In the genomic region with DNA sequence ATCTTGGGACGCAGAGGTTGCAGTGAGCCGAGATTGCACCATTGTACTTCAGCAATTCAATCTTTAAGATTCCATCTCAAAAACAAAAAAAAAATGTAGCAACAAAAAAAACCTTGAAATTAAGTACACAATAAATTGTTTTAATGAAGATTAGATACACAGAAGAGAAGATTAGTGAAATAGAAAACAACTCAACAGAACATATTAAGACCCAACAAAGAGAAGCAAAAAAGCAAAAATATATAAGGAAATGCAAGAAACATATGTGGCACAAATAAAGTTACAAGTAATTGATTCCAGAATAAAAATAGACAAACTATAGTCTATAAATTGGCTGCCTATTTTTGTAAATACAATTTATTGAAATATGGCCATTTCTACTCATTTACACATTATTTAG, we compare ENCODE assay signal across 33 cellular contexts.
DNase-seq lines count a peak whose midpoint lies in the region; ATAC-seq and TF ChIP-seq lines count a peak whose summit lies in the region.
"Had no signal": no experiment of that assay in that cellular context is flagged by ENCODE, and none has a peak within 500 bp of the region (broad histone marks: within the 10 kb centered on the region; RNA-seq: fewer than 3 reads in every experiment).

No MANE protein-coding gene starts in this region.

- no peak for TF ChIP-seq RAD21 in SK-N-SH (IDR thresholded peaks at IDR 0.05; ENCODE audit: low read length)

- ATAC-seq in SK-N-SH treated with all-trans-retinoic acid at 6 μM for 48 hours: no peak
- ATAC-seq in activated T-cell treated with anti-CD3 and anti-CD28 coated beads, Interleukin-2, amount 50 U/mL, for 72 hours (replicated peaks in 1 of 2): no peak
- ATAC-seq: A549; CD8-positive, alpha-beta T cell had no signal

- POLR2A ChIA-PET in SK-N-SH (lab: Yijun Ruan, JAX): no interaction called here

- H3K4me3 ChIP-seq in SK-N-SH (ENCODE audit: low read depth in 2 of 2, low read length in 1 of 2): no peak overlapping the region
- no peak overlapping the region for H3K4me3 ChIP-seq in Karpas-422 (ENCODE audit: low read length)
- H3K4me3 ChIP-seq: A549; BLaER1; BLaER1 treated with 17β-estradiol and CSF1 and Interleukin-3, amounts not matched to agents 10 nM and 100 nM had no signal

- H3K9me3 ChIP-seq in SK-N-SH (no peaks in the 10 kb centered on the region), Karpas-422 (ENCODE audit: low read length) (no peaks in the 10 kb centered on the region)
- H3K9me3 ChIP-seq: A549; BE2C; BLaER1; BLaER1 treated with 17β-estradiol and CSF1 and Interleukin-3, amounts not matched to agents 10 nM and 100 nM had no signal

- no peaks in the 10 kb centered on the region for H3K9me2 ChIP-seq in SK-N-SH
- H3K9me2 ChIP-seq in Karpas-422 (replicated peaks; ENCODE audit: insufficient read depth, low read length): no peaks in the 10 kb centered on the region

- H3K27ac ChIP-seq in SK-N-SH (ENCODE audit: low read depth in 2 of 2, low read length in 1 of 2) (no peak overlapping the region), Karpas-422 (ENCODE audit: low read length) (no peak overlapping the region)
- H3K27ac ChIP-seq: 22Rv1; A549; BLaER1; BLaER1 treated with 17β-estradiol and CSF1 and Interleukin-3, amounts not matched to agents 10 nM and 100 nM; C4-2B had no signal

- H3K27me3 ChIP-seq in SK-N-SH (ENCODE audit: insufficient read depth) (no peaks in the 10 kb centered on the region), Karpas-422 (ENCODE audit: low read length) (no peaks in the 10 kb centered on the region)
- H3K27me3 ChIP-seq: BE2C; BLaER1; BLaER1 treated with 17β-estradiol and CSF1 and Interleukin-3, amounts not matched to agents 10 nM and 100 nM had no signal

- no peaks in the 10 kb centered on the region for H3K27me3 Mint-ChIP-seq in activated T-cell treated with anti-CD3 and anti-CD28 coated beads, Interleukin-2, amount 50 U/mL, for 72 hours (ENCODE audit: low read depth)
- H3K27me3 Mint-ChIP-seq in activated T-cell treated with anti-CD3 and anti-CD28 coated beads, Interleukin-2, amount 50 U/mL, for 24 hours: no peaks in the 10 kb centered on the region
- H3K27me3 Mint-ChIP-seq: B cell; CD4-positive, alpha-beta T cell; CD4-positive, CD25-positive, alpha-beta regulatory T cell; CD8-positive, alpha-beta memory T cell had no signal

- no peaks in the 10 kb centered on the region for H3K4me1 Mint-ChIP-seq in activated T-cell treated with anti-CD3 and anti-CD28 coated beads, Interleukin-2, amount 50 U/mL, for 72 hours (ENCODE audit: low read depth)
- H3K4me1 Mint-ChIP-seq in activated T-cell treated with anti-CD3 and anti-CD28 coated beads, Interleukin-2, amount 50 U/mL, for 24 hours (ENCODE audit: low read depth): no peaks in the 10 kb centered on the region
- H3K4me1 Mint-ChIP-seq: B cell; CD14-positive monocyte; CD4-positive, alpha-beta memory T cell; CD4-positive, CD25-positive, alpha-beta regulatory T cell; CD8-positive, alpha-beta memory T cell had no signal

- no peaks in the 10 kb centered on the region for H3K79me2 ChIP-seq in SK-N-SH (ENCODE audit: insufficient read depth)
- H3K79me2 ChIP-seq in Karpas-422 (ENCODE audit: low read length): no peaks in the 10 kb centered on the region

- no peak for TF ChIP-seq EP300 in SK-N-SH (IDR thresholded peaks at IDR 0.05; ENCODE audit: borderline replicate concordance in 1 of 2, low read depth in 1 of 2, low read length in 1 of 2)

- H4K20me1 ChIP-seq in SK-N-SH (ENCODE audit: insufficient read depth): no peaks in the 10 kb centered on the region
- no peaks in the 10 kb centered on the region for H4K20me1 ChIP-seq in Karpas-422 (ENCODE audit: insufficient read depth, low read depth, low read length)
- H4K20me1 ChIP-seq: BLaER1; BLaER1 treated with 17β-estradiol and CSF1 and Interleukin-3, amounts not matched to agents 10 nM and 100 nM had no signal

- H3F3A ChIP-seq in SK-N-SH (replicated peaks; ENCODE audit: insufficient read depth): no peaks in the 10 kb centered on the region

- H3K4me1 ChIP-seq in SK-N-SH (ENCODE audit: control insufficient read depth in 1 of 2, insufficient read depth in 2 of 2, low read depth in 1 of 2, low read length in 1 of 2): no peaks in the 10 kb centered on the region
- no peaks in the 10 kb centered on the region for H3K4me1 ChIP-seq in Karpas-422 (ENCODE audit: low read length)
- H3K4me1 ChIP-seq: A549; BE2C; BLaER1; BLaER1 treated with 17β-estradiol and CSF1 and Interleukin-3, amounts not matched to agents 10 nM and 100 nM; Caco-2 had no signal

- peak overlapping the region; percentile 50 for H3K27ac Mint-ChIP-seq in activated T-cell treated with anti-CD3 and anti-CD28 coated beads, Interleukin-2, amount 50 U/mL, for 72 hours
- no peak overlapping the region for H3K27ac Mint-ChIP-seq in activated T-cell treated with anti-CD3 and anti-CD28 coated beads, Interleukin-2, amount 50 U/mL, for 24 hours
- H3K27ac Mint-ChIP-seq: B cell; CD14-positive monocyte; CD4-positive, alpha-beta T cell; CD4-positive, CD25-positive, alpha-beta regulatory T cell; CD8-positive, alpha-beta memory T cell; CD8-positive, alpha-beta T cell had no signal

- TF ChIP-seq CTCF in SK-N-SH (IDR thresholded peaks at IDR 0.05): no peak
- TF ChIP-seq CTCF in GM13976 (IDR thresholded peaks at IDR 0.05; ENCODE audit: borderline replicate concordance, control extremely low read depth, extremely low read depth, insufficient read depth, missing control alignments): no peak

- in situ Hi-C loops in GM13976 (cut with MboI; ENCODE audit: low sequenced_read_pairs, unreplicated experiment): no loop called here

- H3K36me3 Mint-ChIP-seq in activated T-cell treated with anti-CD3 and anti-CD28 coated beads, Interleukin-2, amount 50 U/mL, for 72 hours (ENCODE audit: insufficient read depth in 2 of 2): no peaks in the 10 kb centered on the region
- no peaks in the 10 kb centered on the region for H3K36me3 Mint-ChIP-seq in activated T-cell treated with anti-CD3 and anti-CD28 coated beads, Interleukin-2, amount 50 U/mL, for 24 hours (ENCODE audit: low read depth)
- H3K36me3 Mint-ChIP-seq: CD14-positive monocyte; CD4-positive, alpha-beta memory T cell; CD4-positive, CD25-positive, alpha-beta regulatory T cell; CD8-positive, alpha-beta memory T cell; CD8-positive, alpha-beta T cell had no signal

- H3K9ac ChIP-seq in SK-N-SH (no peak overlapping the region), Karpas-422 (ENCODE audit: low read length) (no peak overlapping the region)
- H3K9ac ChIP-seq: BLaER1; BLaER1 treated with 17β-estradiol and CSF1 and Interleukin-3, amounts not matched to agents 10 nM and 100 nM had no signal

- WGBS in SK-N-SH (ENCODE audit: low lambda C conversion rate): 48% methylated on average over 2 of the region's 2 CpGs

- CTCF ChIA-PET in SK-N-SH (lab: Yijun Ruan, JAX): no interaction called here

- peaks cover 1 to 2% of the 10 kb centered on the region in 2 donors for H3K9me3 Mint-ChIP-seq in activated T-cell treated with anti-CD3 and anti-CD28 coated beads, Interleukin-2, amount 50 U/mL, for 72 hours
- H3K9me3 Mint-ChIP-seq in activated T-cell treated with anti-CD3 and anti-CD28 coated beads, Interleukin-2, amount 50 U/mL, for 24 hours: peaks cover 3% of the 10 kb centered on the region
- H3K9me3 Mint-ChIP-seq: CD4-positive, alpha-beta T cell had no signal

- H3K36me3 ChIP-seq in SK-N-SH (replicated peaks in 1 of 2; ENCODE audit: control insufficient read depth in 1 of 2, insufficient read depth in 2 of 2, low read length in 1 of 2) (no peaks in the 10 kb centered on the region), Karpas-422 (ENCODE audit: insufficient read depth, low read length) (no peaks in the 10 kb centered on the region)
- H3K36me3 ChIP-seq: BE2C; BLaER1; BLaER1 treated with 17β-estradiol and CSF1 and Interleukin-3, amounts not matched to agents 10 nM and 100 nM had no signal

- no peak for DNase-seq in SK-N-SH
- no peak for DNase-seq in activated T-cell treated with anti-CD3 and anti-CD28 coated beads, Interleukin-2, amount 50 U/mL, for 72 hours
- no peak for DNase-seq in activated T-cell treated with anti-CD3 and anti-CD28 coated beads, Interleukin-2, amount 50 U/mL, for 24 hours
- DNase-seq in Karpas-422: peak; percentile 32
- DNase-seq in GM13976 (ENCODE audit: low spot score): no peak
- DNase-seq: 8988T; ACHN; AML-193; BE2C; C1 segment of cervical spinal cord; Caco-2; Calu3; CD4-positive, alpha-beta memory T cell; CD4-positive, alpha-beta T cell; CD4-positive, CD25-positive, alpha-beta regulatory T cell; CD8-positive, alpha-beta memory T cell; CD8-positive, alpha-beta T cell; COR-L47; DMS 273 treated with DMSO at 0.1 percent for 48 hours; DMS153; DMS53; DMS79; DMS79 treated with DMSO at 0.1 percent for 48 hours; DND-41; EL had no signal

- no peak overlapping the region for H3K4me3 Mint-ChIP-seq in activated T-cell treated with anti-CD3 and anti-CD28 coated beads, Interleukin-2, amount 50 U/mL, for 72 hours
- H3K4me3 Mint-ChIP-seq in activated T-cell treated with anti-CD3 and anti-CD28 coated beads, Interleukin-2, amount 50 U/mL, for 24 hours: no peak overlapping the region
- H3K4me3 Mint-ChIP-seq: B cell; CD14-positive monocyte; CD4-positive, alpha-beta T cell; CD4-positive, CD25-positive, alpha-beta regulatory T cell; CD8-positive, alpha-beta memory T cell; CD8-positive, alpha-beta T cell had no signal

- H3K4me2 ChIP-seq in SK-N-SH: no peak overlapping the region
- no peak overlapping the region for H3K4me2 ChIP-seq in Karpas-422 (ENCODE audit: low read depth, low read length, poor library complexity, severe bottlenecking)
- H3K4me2 ChIP-seq: A549; BLaER1; BLaER1 treated with 17β-estradiol and CSF1 and Interleukin-3, amounts not matched to agents 10 nM and 100 nM had no signal

- H2AFZ ChIP-seq in SK-N-SH (ENCODE audit: low read depth): no peak overlapping the region
- H2AFZ ChIP-seq in Karpas-422 (ENCODE audit: low read length): no peak overlapping the region

TF ChIP-seq in SK-N-SH treated with all-trans-retinoic acid at 6 μM for 48 hours, 23 proteins besides CTCF, POLR2A, EP300 and RAD21 (continues in another document):
- TF ChIP-seq ZFP30 (CRISPR knock-in tag; IDR thresholded peaks at IDR 0.05) (peak; percentile 94), ZFP3 (CRISPR knock-in tag; IDR thresholded peaks at IDR 0.05) (no peak), OSR1 (CRISPR knock-in tag; IDR thresholded peaks at IDR 0.05) (no peak)

TF ChIP-seq in SK-N-SH, 30 proteins besides CTCF, POLR2A, EP300 and RAD21 (continues in another document):
- no peak for TF ChIP-seq JUND (IDR thresholded peaks at IDR 0.05)
- TF ChIP-seq RCOR1 (IDR thresholded peaks at IDR 0.05; ENCODE audit: low read length): no peak
- TF ChIP-seq IRF3 (IDR thresholded peaks at IDR 0.05; ENCODE audit: low read depth, low read length): no peak
- no peak for TF ChIP-seq RXRA (IDR thresholded peaks at IDR 0.05; ENCODE audit: borderline replicate concordance, low read depth)
